1 cellular context compared by ENCODE assay signal in genomic region chr18:6004683-6005082, GRCh38.
TF ChIP-seq lines count a peak whose summit lies in the region.

No MANE protein-coding gene starts in this region.

TF ChIP-seq in GM12878, 131 proteins besides CTCF, POLR2A, EP300 and RAD21 (continued from another document and continues in another):
- TF ChIP-seq, protein P1, sequence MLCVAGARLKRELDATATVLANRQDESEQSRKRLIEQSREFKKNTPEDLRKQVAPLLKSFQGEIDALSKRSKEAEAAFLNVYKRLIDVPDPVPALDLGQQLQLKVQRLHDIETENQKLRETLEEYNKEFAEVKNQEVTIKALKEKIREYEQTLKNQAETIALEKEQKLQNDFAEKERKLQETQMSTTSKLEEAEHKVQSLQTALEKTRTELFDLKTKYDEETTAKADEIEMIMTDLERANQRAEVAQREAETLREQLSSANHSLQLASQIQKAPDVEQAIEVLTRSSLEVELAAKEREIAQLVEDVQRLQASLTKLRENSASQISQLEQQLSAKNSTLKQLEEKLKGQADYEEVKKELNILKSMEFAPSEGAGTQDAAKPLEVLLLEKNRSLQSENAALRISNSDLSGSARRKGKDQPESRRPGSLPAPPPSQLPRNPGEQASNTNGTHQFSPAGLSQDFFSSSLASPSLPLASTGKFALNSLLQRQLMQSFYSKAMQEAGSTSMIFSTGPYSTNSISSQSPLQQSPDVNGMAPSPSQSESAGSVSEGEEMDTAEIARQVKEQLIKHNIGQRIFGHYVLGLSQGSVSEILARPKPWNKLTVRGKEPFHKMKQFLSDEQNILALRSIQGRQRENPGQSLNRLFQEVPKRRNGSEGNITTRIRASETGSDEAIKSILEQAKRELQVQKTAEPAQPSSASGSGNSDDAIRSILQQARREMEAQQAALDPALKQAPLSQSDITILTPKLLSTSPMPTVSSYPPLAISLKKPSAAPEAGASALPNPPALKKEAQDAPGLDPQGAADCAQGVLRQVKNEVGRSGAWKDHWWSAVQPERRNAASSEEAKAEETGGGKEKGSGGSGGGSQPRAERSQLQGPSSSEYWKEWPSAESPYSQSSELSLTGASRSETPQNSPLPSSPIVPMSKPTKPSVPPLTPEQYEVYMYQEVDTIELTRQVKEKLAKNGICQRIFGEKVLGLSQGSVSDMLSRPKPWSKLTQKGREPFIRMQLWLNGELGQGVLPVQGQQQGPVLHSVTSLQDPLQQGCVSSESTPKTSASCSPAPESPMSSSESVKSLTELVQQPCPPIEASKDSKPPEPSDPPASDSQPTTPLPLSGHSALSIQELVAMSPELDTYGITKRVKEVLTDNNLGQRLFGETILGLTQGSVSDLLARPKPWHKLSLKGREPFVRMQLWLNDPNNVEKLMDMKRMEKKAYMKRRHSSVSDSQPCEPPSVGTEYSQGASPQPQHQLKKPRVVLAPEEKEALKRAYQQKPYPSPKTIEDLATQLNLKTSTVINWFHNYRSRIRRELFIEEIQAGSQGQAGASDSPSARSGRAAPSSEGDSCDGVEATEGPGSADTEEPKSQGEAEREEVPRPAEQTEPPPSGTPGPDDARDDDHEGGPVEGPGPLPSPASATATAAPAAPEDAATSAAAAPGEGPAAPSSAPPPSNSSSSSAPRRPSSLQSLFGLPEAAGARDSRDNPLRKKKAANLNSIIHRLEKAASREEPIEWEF (IDR thresholded peaks at IDR 0.05; ENCODE audit: insufficient replicate concordance, low read depth, low read length), result peak; percentile 68
- peak; percentile 81 for TF ChIP-seq NFIC (IDR thresholded peaks at IDR 0.05; ENCODE audit: low read depth, low read length)
- no peak for TF ChIP-seq ZNF274 (IDR thresholded peaks at IDR 0.05; ENCODE audit: insufficient read depth, insufficient read length)
- no peak for TF ChIP-seq CHD4 (IDR thresholded peaks at IDR 0.05)
- TF ChIP-seq KLF5 (IDR thresholded peaks at IDR 0.05; ENCODE audit: partially characterized antibody), result no peak
- 0 out of 2 replicates have a peak, but pooled peaks have one; percentile 50 for TF ChIP-seq IKZF1 (conservative IDR thresholded peaks at IDR 0.05)
- TF ChIP-seq CREM (IDR thresholded peaks at IDR 0.05; ENCODE audit: low read depth), result peak; percentile 84
- TF ChIP-seq, protein P2, sequence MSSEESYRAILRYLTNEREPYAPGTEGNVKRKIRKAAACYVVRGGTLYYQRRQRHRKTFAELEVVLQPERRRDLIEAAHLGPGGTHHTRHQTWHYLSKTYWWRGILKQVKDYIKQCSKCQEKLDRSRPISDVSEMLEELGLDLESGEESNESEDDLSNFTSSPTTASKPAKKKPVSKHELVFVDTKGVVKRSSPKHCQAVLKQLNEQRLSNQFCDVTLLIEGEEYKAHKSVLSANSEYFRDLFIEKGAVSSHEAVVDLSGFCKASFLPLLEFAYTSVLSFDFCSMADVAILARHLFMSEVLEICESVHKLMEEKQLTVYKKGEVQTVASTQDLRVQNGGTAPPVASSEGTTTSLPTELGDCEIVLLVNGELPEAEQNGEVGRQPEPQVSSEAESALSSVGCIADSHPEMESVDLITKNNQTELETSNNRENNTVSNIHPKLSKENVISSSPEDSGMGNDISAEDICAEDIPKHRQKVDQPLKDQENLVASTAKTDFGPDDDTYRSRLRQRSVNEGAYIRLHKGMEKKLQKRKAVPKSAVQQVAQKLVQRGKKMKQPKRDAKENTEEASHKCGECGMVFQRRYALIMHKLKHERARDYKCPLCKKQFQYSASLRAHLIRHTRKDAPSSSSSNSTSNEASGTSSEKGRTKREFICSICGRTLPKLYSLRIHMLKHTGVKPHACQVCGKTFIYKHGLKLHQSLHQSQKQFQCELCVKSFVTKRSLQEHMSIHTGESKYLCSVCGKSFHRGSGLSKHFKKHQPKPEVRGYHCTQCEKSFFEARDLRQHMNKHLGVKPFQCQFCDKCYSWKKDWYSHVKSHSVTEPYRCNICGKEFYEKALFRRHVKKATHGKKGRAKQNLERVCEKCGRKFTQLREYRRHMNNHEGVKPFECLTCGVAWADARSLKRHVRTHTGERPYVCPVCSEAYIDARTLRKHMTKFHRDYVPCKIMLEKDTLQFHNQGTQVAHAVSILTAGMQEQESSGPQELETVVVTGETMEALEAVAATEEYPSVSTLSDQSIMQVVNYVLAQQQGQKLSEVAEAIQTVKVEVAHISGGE (CRISPR knock-in tag; IDR thresholded peaks at IDR 0.05), result no peak
- TF ChIP-seq ZZZ3 (IDR thresholded peaks at IDR 0.05; ENCODE audit: control insufficient read depth, insufficient read length, low read depth), result no peak
- TF ChIP-seq, protein P3, sequence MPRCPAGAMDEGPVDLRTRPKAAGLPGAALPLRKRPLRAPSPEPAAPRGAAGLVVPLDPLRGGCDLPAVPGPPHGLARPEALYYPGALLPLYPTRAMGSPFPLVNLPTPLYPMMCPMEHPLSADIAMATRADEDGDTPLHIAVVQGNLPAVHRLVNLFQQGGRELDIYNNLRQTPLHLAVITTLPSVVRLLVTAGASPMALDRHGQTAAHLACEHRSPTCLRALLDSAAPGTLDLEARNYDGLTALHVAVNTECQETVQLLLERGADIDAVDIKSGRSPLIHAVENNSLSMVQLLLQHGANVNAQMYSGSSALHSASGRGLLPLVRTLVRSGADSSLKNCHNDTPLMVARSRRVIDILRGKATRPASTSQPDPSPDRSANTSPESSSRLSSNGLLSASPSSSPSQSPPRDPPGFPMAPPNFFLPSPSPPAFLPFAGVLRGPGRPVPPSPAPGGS (IDR thresholded peaks at IDR 0.05; ENCODE audit: borderline replicate concordance, insufficient read depth, low read depth, low read length, poor library complexity, severe bottlenecking), result peak; percentile 95
- no peak for TF ChIP-seq EGR1 (IDR thresholded peaks at IDR 0.05; ENCODE audit: borderline replicate concordance in 1 of 2, low read depth in 2 of 2, low read length in 2 of 2)
- no peak for TF ChIP-seq SREBF2 (IDR thresholded peaks at IDR 0.05; ENCODE audit: low read length)
- no peak for TF ChIP-seq YBX1 (IDR thresholded peaks at IDR 0.05)
- peak; percentile 91 for TF ChIP-seq BCL11A (IDR thresholded peaks at IDR 0.05; ENCODE audit: low read depth, low read length)
- no peak for TF ChIP-seq SIN3A (IDR thresholded peaks at IDR 0.05; ENCODE audit: low read depth, low read length)
- TF ChIP-seq TCF3 (IDR thresholded peaks at IDR 0.05; ENCODE audit: borderline replicate concordance, insufficient read depth, low read depth, low read length), result 0 out of 2 replicates have a peak, but pooled peaks have one; percentile 55
- TF ChIP-seq ZBED1 (IDR thresholded peaks at IDR 0.05; ENCODE audit: borderline replicate concordance), result peak; percentile 76; the same call in 1 of the 2 replicates
- no peak for TF ChIP-seq DPF2 (IDR thresholded peaks at IDR 0.05)
- no peak for TF ChIP-seq RAD51 (IDR thresholded peaks at IDR 0.05)
- TF ChIP-seq TCF7 (IDR thresholded peaks at IDR 0.05; ENCODE audit: borderline replicate concordance), result no peak
- TF ChIP-seq MYB (IDR thresholded peaks at IDR 0.05; ENCODE audit: borderline replicate concordance, low read depth, low read length), result peak; percentile 70; the same call in 1 of the 2 replicates
- TF ChIP-seq YY1 (IDR thresholded peaks at IDR 0.05; ENCODE audit: low read depth, low read length), result no peak
- no peak for TF ChIP-seq E4F1 (IDR thresholded peaks at IDR 0.05; ENCODE audit: borderline replicate concordance, partially characterized antibody)
- TF ChIP-seq RB1 (IDR thresholded peaks at IDR 0.05; ENCODE audit: borderline replicate concordance), result no peak
- TF ChIP-seq NR2C1 (IDR thresholded peaks at IDR 0.05), result no peak
- peak; percentile 68 for TF ChIP-seq ATF7 (IDR thresholded peaks at IDR 0.05; ENCODE audit: low read depth)
- TF ChIP-seq SPI1 (IDR thresholded peaks at IDR 0.05; ENCODE audit: borderline replicate concordance, insufficient read depth, low read depth, low read length), result no peak
- TF ChIP-seq, protein P4, sequence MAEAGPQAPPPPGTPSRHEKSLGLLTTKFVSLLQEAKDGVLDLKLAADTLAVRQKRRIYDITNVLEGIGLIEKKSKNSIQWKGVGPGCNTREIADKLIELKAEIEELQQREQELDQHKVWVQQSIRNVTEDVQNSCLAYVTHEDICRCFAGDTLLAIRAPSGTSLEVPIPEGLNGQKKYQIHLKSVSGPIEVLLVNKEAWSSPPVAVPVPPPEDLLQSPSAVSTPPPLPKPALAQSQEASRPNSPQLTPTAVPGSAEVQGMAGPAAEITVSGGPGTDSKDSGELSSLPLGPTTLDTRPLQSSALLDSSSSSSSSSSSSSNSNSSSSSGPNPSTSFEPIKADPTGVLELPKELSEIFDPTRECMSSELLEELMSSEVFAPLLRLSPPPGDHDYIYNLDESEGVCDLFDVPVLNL (IDR thresholded peaks at IDR 0.05; ENCODE audit: low read depth, low read length), result no peak
- TF ChIP-seq MTA2 (IDR thresholded peaks at IDR 0.05; ENCODE audit: low read depth), result peak; percentile 75
- TF ChIP-seq CBFB (IDR thresholded peaks at IDR 0.05; ENCODE audit: low read depth), result no peak
- no peak for TF ChIP-seq ASH2L (IDR thresholded peaks at IDR 0.05; ENCODE audit: borderline replicate concordance, low read depth)
- TF ChIP-seq, protein P5, sequence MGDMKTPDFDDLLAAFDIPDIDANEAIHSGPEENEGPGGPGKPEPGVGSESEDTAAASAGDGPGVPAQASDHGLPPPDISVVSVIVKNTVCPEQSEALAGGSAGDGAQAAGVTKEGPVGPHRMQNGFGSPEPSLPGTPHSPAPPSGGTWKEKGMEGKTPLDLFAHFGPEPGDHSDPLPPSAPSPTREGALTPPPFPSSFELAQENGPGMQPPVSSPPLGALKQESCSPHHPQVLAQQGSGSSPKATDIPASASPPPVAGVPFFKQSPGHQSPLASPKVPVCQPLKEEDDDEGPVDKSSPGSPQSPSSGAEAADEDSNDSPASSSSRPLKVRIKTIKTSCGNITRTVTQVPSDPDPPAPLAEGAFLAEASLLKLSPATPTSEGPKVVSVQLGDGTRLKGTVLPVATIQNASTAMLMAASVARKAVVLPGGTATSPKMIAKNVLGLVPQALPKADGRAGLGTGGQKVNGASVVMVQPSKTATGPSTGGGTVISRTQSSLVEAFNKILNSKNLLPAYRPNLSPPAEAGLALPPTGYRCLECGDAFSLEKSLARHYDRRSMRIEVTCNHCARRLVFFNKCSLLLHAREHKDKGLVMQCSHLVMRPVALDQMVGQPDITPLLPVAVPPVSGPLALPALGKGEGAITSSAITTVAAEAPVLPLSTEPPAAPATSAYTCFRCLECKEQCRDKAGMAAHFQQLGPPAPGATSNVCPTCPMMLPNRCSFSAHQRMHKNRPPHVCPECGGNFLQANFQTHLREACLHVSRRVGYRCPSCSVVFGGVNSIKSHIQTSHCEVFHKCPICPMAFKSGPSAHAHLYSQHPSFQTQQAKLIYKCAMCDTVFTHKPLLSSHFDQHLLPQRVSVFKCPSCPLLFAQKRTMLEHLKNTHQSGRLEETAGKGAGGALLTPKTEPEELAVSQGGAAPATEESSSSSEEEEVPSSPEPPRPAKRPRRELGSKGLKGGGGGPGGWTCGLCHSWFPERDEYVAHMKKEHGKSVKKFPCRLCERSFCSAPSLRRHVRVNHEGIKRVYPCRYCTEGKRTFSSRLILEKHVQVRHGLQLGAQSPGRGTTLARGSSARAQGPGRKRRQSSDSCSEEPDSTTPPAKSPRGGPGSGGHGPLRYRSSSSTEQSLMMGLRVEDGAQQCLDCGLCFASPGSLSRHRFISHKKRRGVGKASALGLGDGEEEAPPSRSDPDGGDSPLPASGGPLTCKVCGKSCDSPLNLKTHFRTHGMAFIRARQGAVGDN (IDR thresholded peaks at IDR 0.05), result no peak
- peak; percentile 37; the same call in 1 of the 2 replicates for TF ChIP-seq GABPA (IDR thresholded peaks at IDR 0.05; ENCODE audit: low read depth)
- TF ChIP-seq ZNF24 (IDR thresholded peaks at IDR 0.05), result no peak
- TF ChIP-seq NFYA (IDR thresholded peaks at IDR 0.05; ENCODE audit: borderline replicate concordance, low read depth, low read length), result no peak
- no peak for TF ChIP-seq STAT1 (conservative IDR thresholded peaks at IDR 0.05)
- TF ChIP-seq POLR2AphosphoS2 (IDR thresholded peaks at IDR 0.05; ENCODE audit: low read depth, low read length), result no peak
- TF ChIP-seq, protein P6, sequence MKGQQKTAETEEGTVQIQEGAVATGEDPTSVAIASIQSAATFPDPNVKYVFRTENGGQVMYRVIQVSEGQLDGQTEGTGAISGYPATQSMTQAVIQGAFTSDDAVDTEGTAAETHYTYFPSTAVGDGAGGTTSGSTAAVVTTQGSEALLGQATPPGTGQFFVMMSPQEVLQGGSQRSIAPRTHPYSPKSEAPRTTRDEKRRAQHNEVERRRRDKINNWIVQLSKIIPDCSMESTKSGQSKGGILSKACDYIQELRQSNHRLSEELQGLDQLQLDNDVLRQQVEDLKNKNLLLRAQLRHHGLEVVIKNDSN (IDR thresholded peaks at IDR 0.05; ENCODE audit: borderline replicate concordance, extremely low read length, insufficient read depth, low read depth, low read length), result no peak
- TF ChIP-seq HDAC2 (IDR thresholded peaks at IDR 0.05), result no peak
- TF ChIP-seq NR2C2 (IDR thresholded peaks at IDR 0.05; ENCODE audit: borderline replicate concordance, control insufficient read depth, insufficient read length, low read depth), result no peak
- TF ChIP-seq ZSCAN29 (IDR thresholded peaks at IDR 0.05), result no peak
- TF ChIP-seq RBBP5 (conservative IDR thresholded peaks at IDR 0.05), result no peak
- TF ChIP-seq, protein P7, sequence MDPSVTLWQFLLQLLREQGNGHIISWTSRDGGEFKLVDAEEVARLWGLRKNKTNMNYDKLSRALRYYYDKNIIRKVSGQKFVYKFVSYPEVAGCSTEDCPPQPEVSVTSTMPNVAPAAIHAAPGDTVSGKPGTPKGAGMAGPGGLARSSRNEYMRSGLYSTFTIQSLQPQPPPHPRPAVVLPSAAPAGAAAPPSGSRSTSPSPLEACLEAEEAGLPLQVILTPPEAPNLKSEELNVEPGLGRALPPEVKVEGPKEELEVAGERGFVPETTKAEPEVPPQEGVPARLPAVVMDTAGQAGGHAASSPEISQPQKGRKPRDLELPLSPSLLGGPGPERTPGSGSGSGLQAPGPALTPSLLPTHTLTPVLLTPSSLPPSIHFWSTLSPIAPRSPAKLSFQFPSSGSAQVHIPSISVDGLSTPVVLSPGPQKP (IDR thresholded peaks at IDR 0.05; ENCODE audit: low read depth, low read length), result no peak
- peak; percentile 74; the same call in 1 of the 2 replicates for TF ChIP-seq JUND (IDR thresholded peaks at IDR 0.05; ENCODE audit: low read depth, low read length)
- no peak for TF ChIP-seq NRF1 (conservative IDR thresholded peaks at IDR 0.05; ENCODE audit: low read depth, low read length)
